16 cellular contexts compared by ENCODE assay signal in genomic region chr4:8087921-8088495, GRCh38.
DNase-seq lines count a peak whose midpoint lies in the region; ATAC-seq, FAIRE-seq and TF ChIP-seq lines count a peak whose summit lies in the region.
"Had no signal": no experiment of that assay in that cellular context is flagged by ENCODE, and none has a peak within 500 bp of the region (broad histone marks: within the 10 kb centered on the region; RNA-seq: fewer than 3 reads in every experiment).

No MANE protein-coding gene starts in this region.

- H3K9ac ChIP-seq in kidney (ENCODE audit: low read length in 2 of 2), result no peak overlapping the region
- H3K9ac ChIP-seq: BLaER1 treated with 17β-estradiol and CSF1 and Interleukin-3, amounts not matched to agents 10 nM and 100 nM had no signal

- H3K27me3 ChIP-seq in left ventricle myocardium inferior (ENCODE audit: low read depth) (no peaks in the 10 kb centered on the region), psoas muscle (ENCODE audit: insufficient read depth in 3 of 3, low read length in 2 of 3) (no peaks in the 10 kb centered on the region), vagina (no peaks in the 10 kb centered on the region)

- no peaks in the 10 kb centered on the region for H3K36me3 ChIP-seq in left ventricle myocardium inferior
- H3K36me3 ChIP-seq in kidney (ENCODE audit: control insufficient read depth in 1 of 2, insufficient read depth in 2 of 2, low read length in 2 of 2), result no peaks in the 10 kb centered on the region
- H3K36me3 ChIP-seq in psoas muscle (ENCODE audit: insufficient read depth in 1 of 2, low read depth in 1 of 2), result peaks cover 0 to 49% of the 10 kb centered on the region in 2 donors
- H3K36me3 ChIP-seq in vagina, result no peaks in the 10 kb centered on the region
- H3K36me3 ChIP-seq: BLaER1 treated with 17β-estradiol and CSF1 and Interleukin-3, amounts not matched to agents 10 nM and 100 nM had no signal

- TF ChIP-seq POLR2A in vagina (IDR thresholded peaks at IDR 0.05), result no peak

- H3K4me3 ChIP-seq in left ventricle myocardium inferior, result no peak overlapping the region
- H3K4me3 ChIP-seq in kidney (ENCODE audit: low read length in 2 of 2), result no peak overlapping the region
- H3K4me3 ChIP-seq in psoas muscle, result no peak overlapping the region
- H3K4me3 ChIP-seq in vagina, result no peak overlapping the region
- H3K4me3 ChIP-seq: BLaER1 treated with 17β-estradiol and CSF1 and Interleukin-3, amounts not matched to agents 10 nM and 100 nM had no signal

- no peak for TF ChIP-seq CTCF in left ventricle myocardium inferior (IDR thresholded peaks at IDR 0.05; ENCODE audit: borderline replicate concordance)
- TF ChIP-seq CTCF in kidney (IDR thresholded peaks at IDR 0.05; ENCODE audit: borderline replicate concordance, extremely low read depth, insufficient read depth), result no peak
- no peak for TF ChIP-seq CTCF in psoas muscle (IDR thresholded peaks at IDR 0.05)
- TF ChIP-seq CTCF in vagina (IDR thresholded peaks at IDR 0.05), result no peak

- H3K27ac ChIP-seq in left ventricle myocardium inferior (replicated peaks) (no peak overlapping the region), kidney (ENCODE audit: low read depth in 2 of 2, low read length in 2 of 2) (no peak overlapping the region), psoas muscle (peak overlapping the region; percentile 27), vagina (no peak overlapping the region)
- H3K27ac ChIP-seq: BLaER1 treated with 17β-estradiol and CSF1 and Interleukin-3, amounts not matched to agents 10 nM and 100 nM had no signal

- peak; percentile 15 for DNase-seq in left cardiac atrium
- no peak for DNase-seq in left ventricle myocardium inferior
- peak; percentile 34 for DNase-seq in kidney
- peak; percentile 18 to 49 for DNase-seq in psoas muscle
- DNase-seq in vagina (ENCODE audit: extremely low spot score in 2 of 2), result no peak
- no peak for DNase-seq in mesenteric fat pad (ENCODE audit: low spot score)
- DNase-seq: CD4-positive, CD25-positive, alpha-beta regulatory T cell; CD8-positive, alpha-beta memory T cell; COR-L47; GOT3; H9 had no signal

- H3K9me3 ChIP-seq in left ventricle myocardium inferior (replicated peaks) (peaks cover 6% of the 10 kb centered on the region), kidney (ENCODE audit: control insufficient read depth in 1 of 2, low read length in 2 of 2) (no peaks in the 10 kb centered on the region), psoas muscle (no peaks in the 10 kb centered on the region), vagina (no peaks in the 10 kb centered on the region)

- WGBS in psoas muscle, 3 donors, result 70 to 84% (median 72%) methylated on average over 14 to 18 of the region's 18 CpGs

- intact Hi-C loops in left cardiac atrium (cut with DNase I) (no loop called here), left ventricle myocardium inferior (cut with micrococcal nuclease) (no loop called here), kidney (cut with DNase I) (no loop called here), psoas muscle (cut with DNase I) (no loop called here), vagina (cut with DNase I) (no loop called here)

- H3K4me1 ChIP-seq in left ventricle myocardium inferior (peaks cover 31% of the 10 kb centered on the region), kidney (ENCODE audit: control insufficient read depth in 1 of 2, insufficient read depth in 1 of 2, low read depth in 1 of 2, low read length in 2 of 2) (no peaks in the 10 kb centered on the region), psoas muscle (peaks cover 3% of the 10 kb centered on the region), vagina (no peaks in the 10 kb centered on the region)

- no peak for FAIRE-seq in kidney (lab: Jason Lieb, UNC)
- FAIRE-seq: G401.6, GM12891, GM19239, HepG2 had no signal

- ATAC-seq in left cardiac atrium, result no peak
- peak in 2 of 4 donors; percentile 3 to 21 for ATAC-seq in psoas muscle
- ATAC-seq: HepG2 had no signal

Comparison
In these comparisons a context has a peak if more than half of its experiments do, and no peak if none do; other contexts are left out.
1. DNase-seq: peak in left cardiac atrium (single experiment), kidney (single experiment) and psoas muscle (2 of 2); none in left ventricle myocardium inferior (single experiment), vagina (0 of 2) and mesenteric fat pad (single experiment).